Comparison of ENCODE assay signal across 1 cellular context in the genomic region with DNA sequence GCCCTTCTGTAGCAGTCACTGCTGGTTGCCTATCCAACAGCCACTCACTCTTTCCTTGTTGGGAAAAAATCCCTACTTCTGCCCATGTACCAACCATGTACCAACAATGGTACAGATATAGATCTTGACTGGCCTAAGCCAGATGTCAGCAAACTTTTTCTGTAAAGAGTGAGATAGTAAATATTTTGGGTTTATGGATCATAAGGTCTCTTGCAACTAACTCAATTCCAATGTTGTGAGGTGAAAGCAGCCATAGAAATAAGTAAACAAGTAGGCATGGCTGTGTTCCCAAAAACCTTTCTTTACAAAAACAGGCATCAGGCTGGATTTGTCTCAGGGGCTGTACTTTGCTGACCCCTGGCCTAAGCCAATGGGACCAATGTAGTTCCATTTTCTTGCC.
TF ChIP-seq lines count a peak whose summit lies in the region.

No MANE protein-coding gene starts in this region.

TF ChIP-seq in SK-N-SH treated with all-trans-retinoic acid at 6 μM for 48 hours, 23 proteins besides CTCF, POLR2A, EP300 and RAD21 (continued from another document):
- TF ChIP-seq, protein P1, sequence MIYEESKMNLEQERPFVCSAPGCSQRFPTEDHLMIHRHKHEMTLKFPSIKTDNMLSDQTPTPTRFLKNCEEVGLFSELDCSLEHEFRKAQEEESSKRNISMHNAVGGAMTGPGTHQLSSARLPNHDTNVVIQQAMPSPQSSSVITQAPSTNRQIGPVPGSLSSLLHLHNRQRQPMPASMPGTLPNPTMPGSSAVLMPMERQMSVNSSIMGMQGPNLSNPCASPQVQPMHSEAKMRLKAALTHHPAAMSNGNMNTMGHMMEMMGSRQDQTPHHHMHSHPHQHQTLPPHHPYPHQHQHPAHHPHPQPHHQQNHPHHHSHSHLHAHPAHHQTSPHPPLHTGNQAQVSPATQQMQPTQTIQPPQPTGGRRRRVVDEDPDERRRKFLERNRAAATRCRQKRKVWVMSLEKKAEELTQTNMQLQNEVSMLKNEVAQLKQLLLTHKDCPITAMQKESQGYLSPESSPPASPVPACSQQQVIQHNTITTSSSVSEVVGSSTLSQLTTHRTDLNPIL (CRISPR knock-in tag; IDR thresholded peaks at IDR 0.05; ENCODE audit: low read depth), result no peak
